13 cellular contexts compared by ENCODE assay signal in the genomic region with DNA sequence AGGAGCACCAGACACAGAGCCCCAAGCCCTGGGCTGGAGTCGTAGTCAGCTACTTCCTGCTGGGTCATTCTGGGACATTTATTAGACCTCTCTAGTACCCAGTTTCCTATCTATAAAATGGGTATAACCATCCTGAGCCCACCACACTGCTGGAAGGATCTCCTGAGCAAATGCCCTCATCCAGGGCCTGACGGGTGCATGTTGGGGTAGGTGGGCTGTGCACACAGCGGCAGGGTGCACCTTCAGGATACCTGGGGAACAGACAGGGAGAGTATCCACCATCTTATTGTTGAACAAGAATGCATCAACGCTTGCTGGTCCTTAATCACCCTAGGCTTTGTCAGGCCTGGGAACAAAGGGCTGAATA.
DNase-seq lines count a peak whose midpoint lies in the region; ATAC-seq and TF ChIP-seq lines count a peak whose summit lies in the region.
"Had no signal": no experiment of that assay in that cellular context is flagged by ENCODE, and none has a peak within 500 bp of the region (broad histone marks: within the 10 kb centered on the region; RNA-seq: fewer than 3 reads in every experiment).

No MANE protein-coding gene starts in this region.

- H3K36me3 Mint-ChIP-seq in activated T-cell treated with anti-CD3 and anti-CD28 coated beads, Interleukin-2, amount 50 U/mL, for 72 hours (ENCODE audit: insufficient read depth in 2 of 2), result no peaks in the 10 kb centered on the region
- no peaks in the 10 kb centered on the region for H3K36me3 Mint-ChIP-seq in T-helper 17 cell (ENCODE audit: low read depth)

- ATAC-seq in activated T-cell treated with anti-CD3 and anti-CD28 coated beads, Interleukin-2, amount 50 U/mL, for 72 hours (replicated peaks in 1 of 2), result no peak
- ATAC-seq in T-helper 17 cell (no peak), left lung (no peak), upper lobe of left lung (ENCODE audit: low FRiP score in 2 of 2) (no peak)
- ATAC-seq: foreskin keratinocyte had no signal

- no peak for TF ChIP-seq POLR2A in upper lobe of left lung (IDR thresholded peaks at IDR 0.05)

- H3K27ac Mint-ChIP-seq in activated T-cell treated with anti-CD3 and anti-CD28 coated beads, Interleukin-2, amount 50 U/mL, for 72 hours, result no peak overlapping the region
- H3K27ac Mint-ChIP-seq in T-helper 17 cell, result peak overlapping the region; percentile 90

- peaks cover 16 to 81% of the 10 kb centered on the region in 2 donors for H3K4me1 ChIP-seq in left lung
- peaks cover 56 to 64% (median 58%) of the 10 kb centered on the region in 4 donors for H3K4me1 ChIP-seq in upper lobe of left lung
- H3K4me1 ChIP-seq: foreskin keratinocyte had no signal

- no peaks in the 10 kb centered on the region for H3K27me3 ChIP-seq in left lung
- no peaks in the 10 kb centered on the region for H3K27me3 ChIP-seq in upper lobe of left lung

- H3K4me3 Mint-ChIP-seq in activated T-cell treated with anti-CD3 and anti-CD28 coated beads, Interleukin-2, amount 50 U/mL, for 72 hours, result peak overlapping the region; percentile 72 to 80
- peak overlapping the region; percentile 77 for H3K4me3 Mint-ChIP-seq in T-helper 17 cell

- no peaks in the 10 kb centered on the region for H3K9me3 Mint-ChIP-seq in activated T-cell treated with anti-CD3 and anti-CD28 coated beads, Interleukin-2, amount 50 U/mL, for 72 hours
- H3K9me3 Mint-ChIP-seq: activated T-helper 2 cell treated with anti-CD3 and anti-CD28 coated beads, Interferon-gamma antibody, Interleukin-2, Interleukin-4, amounts not matched to agents 10 μg/mL and 5 μg/mL and 100 μg/mL, durations not matched to agents 14 hours and 24 hours and 36 hours had no signal

- no peaks in the 10 kb centered on the region for H3K36me3 ChIP-seq in left lung
- H3K36me3 ChIP-seq in upper lobe of left lung, result no peaks in the 10 kb centered on the region

- WGBS in upper lobe of left lung, 2 donors, result 74 to 81% methylated on average over 3 to 4 of the region's 4 CpGs

- no peak for DNase-seq in activated T-cell treated with anti-CD3 and anti-CD28 coated beads, Interleukin-2, amount 50 U/mL, for 72 hours
- DNase-seq in activated T-cell treated with anti-CD3 and anti-CD28 coated beads for 4 hours (no peak), T-helper 17 cell (no peak), left lung (no peak), upper lobe of left lung (no peak), kidney glomerular epithelial cell (lab: John Stamatoyannopoulos, UW) (no peak), NCI-H2107 (lab: John Stamatoyannopoulos, UW) (no peak), substantia nigra (lab: John Stamatoyannopoulos, UW) (no peak)
- DNase-seq: foreskin keratinocyte, GM23248, NCI-H1105, small intestine had no signal

- H3K9me3 ChIP-seq in T-helper 17 cell (ENCODE audit: control insufficient read depth, low read length, poor library complexity, severe bottlenecking) (no peaks in the 10 kb centered on the region), left lung (no peaks in the 10 kb centered on the region), upper lobe of left lung (no peaks in the 10 kb centered on the region)

- H3K27ac ChIP-seq in left lung (peak overlapping the region; percentile 43 to 90), upper lobe of left lung (peak overlapping the region; percentile 63 to 83 (median 78)), substantia nigra (ENCODE audit: low read depth, low read length, poor library complexity, severe bottlenecking) (no peak overlapping the region)
- H3K27ac ChIP-seq: foreskin keratinocyte, GM23248 had no signal

- peaks cover 54% of the 10 kb centered on the region for H3K4me1 Mint-ChIP-seq in activated T-cell treated with anti-CD3 and anti-CD28 coated beads, Interleukin-2, amount 50 U/mL, for 72 hours (ENCODE audit: low read depth)
- peaks cover 36% of the 10 kb centered on the region for H3K4me1 Mint-ChIP-seq in T-helper 17 cell

- TF ChIP-seq EP300 in upper lobe of left lung (IDR thresholded peaks at IDR 0.05), result no peak

- intact Hi-C loops in left lung (cut with DNase I), result no loop called here

- TF ChIP-seq CTCF in left lung (IDR thresholded peaks at IDR 0.05), result no peak
- no peak for TF ChIP-seq CTCF in upper lobe of left lung (IDR thresholded peaks at IDR 0.05)

- no peaks in the 10 kb centered on the region for H3K27me3 Mint-ChIP-seq in activated T-cell treated with anti-CD3 and anti-CD28 coated beads, Interleukin-2, amount 50 U/mL, for 72 hours (ENCODE audit: low read depth)
- no peaks in the 10 kb centered on the region for H3K27me3 Mint-ChIP-seq in T-helper 17 cell

- no peak overlapping the region for H3K4me3 ChIP-seq in left lung
- H3K4me3 ChIP-seq in upper lobe of left lung, result no peak overlapping the region
- H3K4me3 ChIP-seq: GM23248 had no signal
